13 cellular contexts compared by ENCODE assay signal in the genomic region with DNA sequence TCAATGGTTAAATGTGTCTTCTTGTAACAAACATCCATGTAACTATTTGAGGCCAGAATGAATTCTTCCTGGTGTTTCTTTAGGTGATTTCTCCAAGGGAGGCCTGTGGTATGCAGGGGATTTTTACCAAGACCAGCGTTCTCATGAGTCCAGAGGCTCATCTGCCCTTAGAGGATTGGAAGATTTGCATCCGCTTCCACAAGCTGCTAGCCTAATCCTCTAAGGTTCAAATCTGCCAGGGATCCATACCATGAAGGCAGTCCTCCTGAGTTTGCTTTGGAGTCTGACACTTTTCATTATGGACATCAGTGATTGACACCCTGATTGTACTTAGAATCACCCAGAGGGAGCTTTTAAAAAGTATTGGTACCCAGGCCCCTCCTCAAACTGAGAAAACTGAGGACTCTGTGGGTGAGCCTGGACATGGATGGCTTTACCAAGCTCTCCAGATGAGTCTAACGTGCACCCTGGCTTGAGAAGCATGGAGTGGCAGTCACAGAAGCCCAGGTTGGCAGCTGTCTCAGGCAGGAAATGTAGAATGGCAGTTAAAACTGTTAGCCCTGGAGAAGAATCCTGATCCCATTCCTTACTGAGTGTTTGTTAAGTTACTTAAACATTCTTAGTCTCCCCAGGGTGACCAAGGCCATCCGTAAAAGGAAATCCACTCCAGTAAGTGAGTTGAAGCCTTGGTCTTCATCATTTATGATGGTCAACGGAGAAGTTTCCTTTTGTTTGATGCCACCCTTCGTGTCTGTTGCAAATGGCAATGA.
A peak's percentile ranks its signal among the peaks of the same experiment; 100 is the strongest.
DNase-seq lines count a peak whose midpoint lies in the region; ATAC-seq, FAIRE-seq and TF ChIP-seq lines count a peak whose summit lies in the region.
"Had no signal": no experiment of that assay in that cellular context is flagged by ENCODE, and none has a peak within 500 bp of the region (broad histone marks: within the 10 kb centered on the region; RNA-seq: fewer than 3 reads in every experiment).

No MANE protein-coding gene starts in this region.

- FAIRE-seq in GM12878 (lab: Jason Lieb, UNC), result no peak
- FAIRE-seq: bronchial epithelial cell had no signal

- TF ChIP-seq CTCF in HFFc6 (IDR thresholded peaks at IDR 0.05) (no peak), GM12878 (IDR thresholded peaks at IDR 0.05 in 2 of 3, conservative IDR thresholded peaks at IDR 0.05 in 1 of 3; ENCODE audit: control insufficient read depth in 2 of 3, extremely low read depth in 1 of 3, insufficient read depth in 1 of 3, low read depth in 3 of 3, low read length in 3 of 3) (no peak), osteocyte (IDR thresholded peaks at IDR 0.05) (no peak), Caco-2 (IDR thresholded peaks at IDR 0.05; ENCODE audit: insufficient read depth in 1 of 2, low read depth in 1 of 2, low read length in 1 of 2, severe bottlenecking in 1 of 2, unreplicated experiment in 1 of 2) (no peak)

- H3K27ac ChIP-seq in BLaER1 (peak overlapping the region; percentile 45; the same call in 1 of the 2 replicates), GM12878 (ENCODE audit: control insufficient read depth, insufficient read depth) (no peak overlapping the region)
- H3K27ac ChIP-seq: C4-2B had no signal

- POLR2A ChIA-PET in GM12878 (lab: Charles Lee), result interaction anchor here (1.1 kb wide), 1 partner anchor 434 kb away, joined by 3 read pairs; no protein-coding TSS in a partner anchor
- POLR2A ChIA-PET in Caco-2 (lab: Charles Lee), result no interaction called here

- H2AFZ ChIP-seq in GM12878 (ENCODE audit: control insufficient read depth, low read depth, low read length), result no peak overlapping the region

- RAD21 ChIA-PET in GM12878 (lab: Charles Lee; ENCODE audit: unreplicated experiment), result interaction anchor here (0.7 to 12.6 kb wide), 3 partner anchors 46 to 434 kb away, joined by 3 to 291 read pairs (median 185); no protein-coding TSS in a partner anchor

- in situ Hi-C loops in GM12878 (cut with MboI), result loop anchor here (5.0 kb wide), 1 partner anchor 418 kb away; no protein-coding TSS in a partner anchor

- peak overlapping the region; percentile 97 for H3K27ac Mint-ChIP-seq in HFFc6
- H3K27ac Mint-ChIP-seq in osteocyte (ENCODE audit: unreplicated experiment), result peak overlapping the region; percentile 73
- no peak overlapping the region for H3K27ac Mint-ChIP-seq in Caco-2 (ENCODE audit: unreplicated experiment)

- no peaks in the 10 kb centered on the region for H3K27me3 ChIP-seq in BLaER1
- no peaks in the 10 kb centered on the region for H3K27me3 ChIP-seq in GM12878 (replicated peaks in 1 of 2; ENCODE audit: control insufficient read depth in 2 of 2, insufficient read depth in 2 of 2, low read length in 1 of 2)
- no peaks in the 10 kb centered on the region for H3K27me3 ChIP-seq in Caco-2 (replicated peaks; ENCODE audit: control insufficient read depth, insufficient read depth, low read length)

- CTCF ChIA-PET in GM12878 (lab: Yijun Ruan, JAX), result interaction anchor here (1.3 to 19.7 kb wide), 3 partner anchors 46 to 662 kb away, joined by 3 to 330 read pairs (median 312); no protein-coding TSS in a partner anchor
- CTCF ChIA-PET in Caco-2 (lab: Charles Lee), result interaction anchor here (1.5 to 5.8 kb wide), 2 partner anchors 47 to 414 kb away, joined by 5 to 140 read pairs; no protein-coding TSS in a partner anchor

- no peak overlapping the region for H3K4me3 ChIP-seq in BLaER1
- no peak overlapping the region for H3K4me3 ChIP-seq in GM12878
- H3K4me3 ChIP-seq in Caco-2 (ENCODE audit: low read depth, low read length), result no peak overlapping the region

- H3K4me3 Mint-ChIP-seq in HFFc6 (peak overlapping the region; percentile 53), osteocyte (ENCODE audit: unreplicated experiment) (no peak overlapping the region), Caco-2 (ENCODE audit: unreplicated experiment) (no peak overlapping the region)

- H3K9me3 ChIP-seq in BLaER1 (0 out of 2 replicates have a peak, but pooled peaks cover 6% of the 10 kb centered on the region), GM12878 (replicated peaks; ENCODE audit: control insufficient read depth, insufficient read depth, low read length) (no peaks in the 10 kb centered on the region), Caco-2 (no peaks in the 10 kb centered on the region)

- 53% methylated on average over 6 of the region's 6 CpGs for WGBS in GM12878 (ENCODE audit: insufficient coverage, insufficient replicate concordance, low lambda C conversion rate, missing lambda C conversion rate)

- no peaks in the 10 kb centered on the region; the same call in 1 of the 2 replicates for H3K27me3 Mint-ChIP-seq in HFFc6 (ENCODE audit: insufficient read depth)
- no peaks in the 10 kb centered on the region for H3K27me3 Mint-ChIP-seq in osteocyte (ENCODE audit: unreplicated experiment)
- no peaks in the 10 kb centered on the region for H3K27me3 Mint-ChIP-seq in Caco-2 (ENCODE audit: insufficient read depth, unreplicated experiment)

- ATAC-seq in GM12878, result no peak
- no peak for ATAC-seq in activated CD4-positive, CD25-positive, alpha-beta regulatory T cell treated with anti-CD3 and anti-CD28 coated beads, Interleukin-2, amount 50 U/mL, for 24 hours

- H3K9me3 Mint-ChIP-seq in HFFc6 (no peaks in the 10 kb centered on the region), osteocyte (ENCODE audit: unreplicated experiment) (no peaks in the 10 kb centered on the region), Caco-2 (ENCODE audit: unreplicated experiment) (no peaks in the 10 kb centered on the region)

- TF ChIP-seq RAD21 in GM12878 (IDR thresholded peaks at IDR 0.05; ENCODE audit: insufficient read depth, low read depth, low read length), result no peak

- H3K4me1 ChIP-seq in BLaER1, result peaks cover 19% of the 10 kb centered on the region
- H3K4me1 ChIP-seq in GM12878 (ENCODE audit: control insufficient read depth, insufficient read depth, low read length), result peaks cover 4% of the 10 kb centered on the region
- peaks cover 56% of the 10 kb centered on the region for H3K4me1 ChIP-seq in Caco-2

- no peaks in the 10 kb centered on the region for H3K36me3 ChIP-seq in BLaER1
- no peaks in the 10 kb centered on the region for H3K36me3 ChIP-seq in GM12878 (ENCODE audit: control insufficient read depth in 2 of 2, insufficient read depth in 2 of 2, low read length in 1 of 2)
- no peaks in the 10 kb centered on the region for H3K36me3 ChIP-seq in Caco-2 (ENCODE audit: control insufficient read depth, insufficient read depth, low read length)

- H3K36me3 Mint-ChIP-seq in HFFc6 (ENCODE audit: low read depth), result no peaks in the 10 kb centered on the region
- H3K36me3 Mint-ChIP-seq in osteocyte (ENCODE audit: unreplicated experiment), result no peaks in the 10 kb centered on the region
- H3K36me3 Mint-ChIP-seq in Caco-2 (ENCODE audit: insufficient read depth, unreplicated experiment), result no peaks in the 10 kb centered on the region

- no peaks in the 10 kb centered on the region for H3K79me2 ChIP-seq in GM12878 (ENCODE audit: control insufficient read depth, insufficient read depth, low read length)

- H3K4me2 ChIP-seq in BLaER1, result peak overlapping the region; percentile 71
- no peak overlapping the region for H3K4me2 ChIP-seq in GM12878 (ENCODE audit: control insufficient read depth, insufficient read depth)

- SMC1A ChIA-PET in GM12878 (lab: Charles Lee; ENCODE audit: uncharacterized antibody, unreplicated experiment), result interaction anchor here (0.8 to 14.3 kb wide), 5 partner anchors 10 to 432 kb away, joined by 3 to 351 read pairs (median 3); no protein-coding TSS in a partner anchor

- TF ChIP-seq POLR2A in GM12878 (IDR thresholded peaks at IDR 0.05; ENCODE audit: low read depth, low read length), result no peak

- TF ChIP-seq EP300 in GM12878 (IDR thresholded peaks at IDR 0.05; ENCODE audit: borderline replicate concordance in 1 of 2, control insufficient read depth in 1 of 2, low read depth in 2 of 2, low read length in 2 of 2), result no peak

- intact Hi-C loops in GM12878 (cut with micrococcal nuclease; ENCODE audit: unreplicated experiment), result loop anchor here (5.0 to 10.0 kb wide), 5 partner anchors 178 to 665 kb away; no protein-coding TSS in a partner anchor
- intact Hi-C loops in Caco-2 (cut with micrococcal nuclease; ENCODE audit: unreplicated experiment), result loop anchor here (5.0 kb wide), 1 partner anchor 172 kb away; no protein-coding TSS in a partner anchor

- peaks cover 76% of the 10 kb centered on the region for H3K4me1 Mint-ChIP-seq in HFFc6 (ENCODE audit: low read depth)
- H3K4me1 Mint-ChIP-seq in osteocyte (ENCODE audit: unreplicated experiment), result peaks cover 49% of the 10 kb centered on the region
- H3K4me1 Mint-ChIP-seq in Caco-2 (ENCODE audit: low read depth, unreplicated experiment), result peaks cover 31% of the 10 kb centered on the region

- no peaks in the 10 kb centered on the region for H4K20me1 ChIP-seq in BLaER1
- no peaks in the 10 kb centered on the region for H4K20me1 ChIP-seq in GM12878 (ENCODE audit: control insufficient read depth, insufficient read depth)

- DNase-seq in HFFc6 (no peak), GM12878 (ENCODE audit: low read depth, low spot score) (peak; percentile 16), osteocyte (ENCODE audit: extremely low spot score, unreplicated experiment) (no peak), T-helper 2 cell (no peak), Caco-2 (no peak)
- DNase-seq: effector CD8-positive, alpha-beta T cell; foreskin melanocyte; NCI-H2107; occipital lobe had no signal

- no TSS peak for BruUV-seq in GM12878 (replicated peaks; lab: Mats Ljungman, UMichigan)
- no TSS peak for BruUV-seq in Caco-2 (replicated peaks; lab: Mats Ljungman, UMichigan)

- H3K9ac ChIP-seq in BLaER1 (no peak overlapping the region), GM12878 (ENCODE audit: control insufficient read depth, insufficient read depth, low read length) (no peak overlapping the region)

TF ChIP-seq in GM12878, 131 proteins besides CTCF, POLR2A, EP300 and RAD21:
- TF ChIP-seq CBFB (IDR thresholded peaks at IDR 0.05; ENCODE audit: low read depth), result no peak
- TF ChIP-seq PKNOX1 (IDR thresholded peaks at IDR 0.05), result peak; percentile 42; the same call in 1 of the 2 replicates
- no peak for TF ChIP-seq NR2C2 (IDR thresholded peaks at IDR 0.05; ENCODE audit: borderline replicate concordance, control insufficient read depth, insufficient read length, low read depth)
TF ChIP-seq in GM12878: peak in this region for 1.
